In the genomic region with DNA sequence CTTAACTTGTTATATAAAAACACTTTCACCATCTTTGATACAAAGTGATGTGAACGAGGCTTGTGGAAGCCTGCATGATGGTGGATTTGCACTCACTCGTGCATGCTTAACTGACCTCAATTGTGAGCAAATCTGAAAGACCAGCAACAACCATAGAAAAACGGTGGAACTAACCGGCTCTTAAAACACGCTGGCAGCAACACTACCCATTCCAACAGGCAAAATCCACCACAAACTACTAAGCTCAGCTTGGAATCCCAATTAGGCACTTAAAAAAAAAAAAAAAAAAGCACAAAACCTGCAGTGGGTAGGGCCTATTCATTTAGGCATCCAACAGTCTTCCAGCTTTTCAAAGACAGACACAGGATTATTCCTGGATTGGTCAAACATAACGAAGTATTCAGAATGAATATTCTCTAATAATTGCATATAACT, we compare ENCODE assay signal across 8 cellular contexts. TPM values are rescaled to one million over a fixed set of nuclear protein-coding genes. Genes with fewer than 3 reads are reported as not detected.
A peak's percentile ranks its signal among the peaks of the same experiment; 100 is the strongest.
DNase-seq lines count a peak whose midpoint lies in the region; ATAC-seq and TF ChIP-seq lines count a peak whose summit lies in the region.

No MANE protein-coding gene starts in this region.

- H3K9me3 ChIP-seq in skeletal muscle satellite cell (replicated peaks; ENCODE audit: low read length) = no peaks in the 10 kb centered on the region

- H3K4me1 Mint-ChIP-seq in WTC11 = peaks cover 43% of the 10 kb centered on the region

- DNase-seq in AG10803 (ENCODE audit: low read depth) = peak; percentile 58
- DNase-seq in H7 = no peak
- no peak for DNase-seq in WTC11 (ENCODE audit: low spot score)
- DNase-seq in hepatic stellate cell (ENCODE audit: low spot score) = peak; percentile 52
- no peak for DNase-seq in left lobe of liver (ENCODE audit: low spot score)
- DNase-seq in HPDE6-E6E7 (ENCODE audit: extremely low spot score) = no peak

- ATAC-seq in WTC11 = no peak
- no peak for ATAC-seq in left lobe of liver
- no peak for ATAC-seq in GM18519 (IDR thresholded peaks at IDR 0.05; ENCODE audit: low FRiP score, unreplicated experiment)

- H3K4me3 ChIP-seq in AG10803 (ENCODE audit: low read length) = peak overlapping the region; percentile 86
- peak overlapping the region; percentile 93 for H3K4me3 ChIP-seq in H7 (ENCODE audit: insufficient read depth, low read depth, low read length)
- H3K4me3 ChIP-seq in skeletal muscle satellite cell (ENCODE audit: low read length) = peak overlapping the region; percentile 99

- peaks cover 14% of the 10 kb centered on the region for H3K36me3 Mint-ChIP-seq in WTC11

- no peaks in the 10 kb centered on the region for H3K36me3 ChIP-seq in H7 (replicated peaks; ENCODE audit: control insufficient read depth, insufficient read depth, low read length)
- H3K36me3 ChIP-seq in skeletal muscle satellite cell (ENCODE audit: insufficient read depth, low read length) = no peaks in the 10 kb centered on the region

- peak overlapping the region; percentile 52 for H3K27ac Mint-ChIP-seq in WTC11

- H3K4me2 ChIP-seq in skeletal muscle satellite cell (ENCODE audit: low read length) = peak overlapping the region; percentile 87

- peak overlapping the region; percentile 100 for H3K9ac ChIP-seq in skeletal muscle satellite cell (ENCODE audit: low read depth, low read length)

- no peaks in the 10 kb centered on the region for H3K27me3 Mint-ChIP-seq in WTC11 (ENCODE audit: low read depth)

- POLR2A ChIA-PET in WTC11 (lab: Charles Lee) = interaction anchor here (0.7 to 1.4 kb wide), 3 partner anchors 10 to 383 kb away, joined by 5 to 7 read pairs (median 5); partner anchors contain the start of genes ANKRD16 and FBH1

- CTCF ChIA-PET in WTC11 (lab: Charles Lee) = interaction anchor here (1.0 to 1.9 kb wide), 2 partner anchors 62 to 79 kb away, joined by 4 read pairs; partner anchors contain the start of genes ANKRD16 and FBH1

- H3K9me3 Mint-ChIP-seq in WTC11 = no peaks in the 10 kb centered on the region

- H3K27me3 ChIP-seq in H7 (ENCODE audit: control insufficient read depth, insufficient read depth, low read length) (no peaks in the 10 kb centered on the region), skeletal muscle satellite cell (ENCODE audit: control insufficient read depth, insufficient read depth, low read length) (no peaks in the 10 kb centered on the region)

- TF ChIP-seq CTCF in AG10803 (conservative IDR thresholded peaks at IDR 0.05; ENCODE audit: low read length) (no peak), WTC11 (IDR thresholded peaks at IDR 0.05) (no peak)

- H3K4me3 Mint-ChIP-seq in WTC11 = peak overlapping the region; percentile 89

- H3K4me1 ChIP-seq in skeletal muscle satellite cell (ENCODE audit: control insufficient read depth, insufficient read depth, low read length) = peaks cover 24% of the 10 kb centered on the region

TF ChIP-seq in WTC11, 78 proteins besides CTCF, POLR2A, EP300 and RAD21 (continues in another document):
- TF ChIP-seq ZNF138 (CRISPR knock-in tag; conservative IDR thresholded peaks at IDR 0.05) (no peak), SMAD3 (CRISPR knock-in tag; IDR thresholded peaks at IDR 0.05; ENCODE audit: borderline replicate concordance) (no peak), ZNF671 (CRISPR knock-in tag; IDR thresholded peaks at IDR 0.05) (no peak), TP53 (CRISPR knock-in tag; IDR thresholded peaks at IDR 0.05) (no peak), GRHL2 (CRISPR knock-in tag; IDR thresholded peaks at IDR 0.05; ENCODE audit: insufficient replicate concordance, severe bottlenecking) (no peak), JAZF1 (CRISPR knock-in tag; IDR thresholded peaks at IDR 0.05) (no peak), ZNF121 (CRISPR knock-in tag; IDR thresholded peaks at IDR 0.05) (no peak), AFF4 (CRISPR knock-in tag; IDR thresholded peaks at IDR 0.05; ENCODE audit: borderline replicate concordance) (no peak), NR2C2 (CRISPR knock-in tag; IDR thresholded peaks at IDR 0.05) (no peak), ZNF512 (CRISPR knock-in tag; IDR thresholded peaks at IDR 0.05; ENCODE audit: borderline replicate concordance) (no peak), NR1H2 (CRISPR knock-in tag; IDR thresholded peaks at IDR 0.05) (no peak)
- TF ChIP-seq, protein P1, sequence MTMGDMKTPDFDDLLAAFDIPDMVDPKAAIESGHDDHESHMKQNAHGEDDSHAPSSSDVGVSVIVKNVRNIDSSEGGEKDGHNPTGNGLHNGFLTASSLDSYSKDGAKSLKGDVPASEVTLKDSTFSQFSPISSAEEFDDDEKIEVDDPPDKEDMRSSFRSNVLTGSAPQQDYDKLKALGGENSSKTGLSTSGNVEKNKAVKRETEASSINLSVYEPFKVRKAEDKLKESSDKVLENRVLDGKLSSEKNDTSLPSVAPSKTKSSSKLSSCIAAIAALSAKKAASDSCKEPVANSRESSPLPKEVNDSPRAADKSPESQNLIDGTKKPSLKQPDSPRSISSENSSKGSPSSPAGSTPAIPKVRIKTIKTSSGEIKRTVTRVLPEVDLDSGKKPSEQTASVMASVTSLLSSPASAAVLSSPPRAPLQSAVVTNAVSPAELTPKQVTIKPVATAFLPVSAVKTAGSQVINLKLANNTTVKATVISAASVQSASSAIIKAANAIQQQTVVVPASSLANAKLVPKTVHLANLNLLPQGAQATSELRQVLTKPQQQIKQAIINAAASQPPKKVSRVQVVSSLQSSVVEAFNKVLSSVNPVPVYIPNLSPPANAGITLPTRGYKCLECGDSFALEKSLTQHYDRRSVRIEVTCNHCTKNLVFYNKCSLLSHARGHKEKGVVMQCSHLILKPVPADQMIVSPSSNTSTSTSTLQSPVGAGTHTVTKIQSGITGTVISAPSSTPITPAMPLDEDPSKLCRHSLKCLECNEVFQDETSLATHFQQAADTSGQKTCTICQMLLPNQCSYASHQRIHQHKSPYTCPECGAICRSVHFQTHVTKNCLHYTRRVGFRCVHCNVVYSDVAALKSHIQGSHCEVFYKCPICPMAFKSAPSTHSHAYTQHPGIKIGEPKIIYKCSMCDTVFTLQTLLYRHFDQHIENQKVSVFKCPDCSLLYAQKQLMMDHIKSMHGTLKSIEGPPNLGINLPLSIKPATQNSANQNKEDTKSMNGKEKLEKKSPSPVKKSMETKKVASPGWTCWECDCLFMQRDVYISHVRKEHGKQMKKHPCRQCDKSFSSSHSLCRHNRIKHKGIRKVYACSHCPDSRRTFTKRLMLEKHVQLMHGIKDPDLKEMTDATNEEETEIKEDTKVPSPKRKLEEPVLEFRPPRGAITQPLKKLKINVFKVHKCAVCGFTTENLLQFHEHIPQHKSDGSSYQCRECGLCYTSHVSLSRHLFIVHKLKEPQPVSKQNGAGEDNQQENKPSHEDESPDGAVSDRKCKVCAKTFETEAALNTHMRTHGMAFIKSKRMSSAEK (CRISPR knock-in tag; IDR thresholded peaks at IDR 0.05; ENCODE audit: borderline replicate concordance) = no peak
- TF ChIP-seq, protein P2, sequence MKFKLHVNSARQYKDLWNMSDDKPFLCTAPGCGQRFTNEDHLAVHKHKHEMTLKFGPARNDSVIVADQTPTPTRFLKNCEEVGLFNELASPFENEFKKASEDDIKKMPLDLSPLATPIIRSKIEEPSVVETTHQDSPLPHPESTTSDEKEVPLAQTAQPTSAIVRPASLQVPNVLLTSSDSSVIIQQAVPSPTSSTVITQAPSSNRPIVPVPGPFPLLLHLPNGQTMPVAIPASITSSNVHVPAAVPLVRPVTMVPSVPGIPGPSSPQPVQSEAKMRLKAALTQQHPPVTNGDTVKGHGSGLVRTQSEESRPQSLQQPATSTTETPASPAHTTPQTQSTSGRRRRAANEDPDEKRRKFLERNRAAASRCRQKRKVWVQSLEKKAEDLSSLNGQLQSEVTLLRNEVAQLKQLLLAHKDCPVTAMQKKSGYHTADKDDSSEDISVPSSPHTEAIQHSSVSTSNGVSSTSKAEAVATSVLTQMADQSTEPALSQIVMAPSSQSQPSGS (CRISPR knock-in tag; IDR thresholded peaks at IDR 0.05; ENCODE audit: borderline replicate concordance, low read depth) = no peak

RNA-seq across cellular contexts. Expression of gene GDI2, which starts 1.8 kb away (rescaled TPM):
- total RNA-seq in H7 (2014; rRNA removed; shearing (Covaris generic)) = 465 and 590 TPM in 2 replicates
- total RNA-seq in WTC11 (2021) = 319 to 326 TPM (median 321 TPM) in 3 replicates
- total RNA-seq in skeletal muscle satellite cell (2012; rRNA removed) = 540 and 575 TPM in 2 replicates
- 113 TPM for total RNA-seq in left lobe of liver

Comparison
In these comparisons a context has a peak if more than half of its experiments do, and no peak if none do; other contexts are left out.
1. DNase-seq: peak in AG10803 (single experiment) and hepatic stellate cell (single experiment); none in H7 (single experiment), WTC11 (single experiment), left lobe of liver (single experiment) and HPDE6-E6E7 (single experiment).
2. Peak in every context shown above with its lines, with median percentiles within 50 percentile points of each other: H3K4me3 ChIP-seq.